In the genomic region with DNA sequence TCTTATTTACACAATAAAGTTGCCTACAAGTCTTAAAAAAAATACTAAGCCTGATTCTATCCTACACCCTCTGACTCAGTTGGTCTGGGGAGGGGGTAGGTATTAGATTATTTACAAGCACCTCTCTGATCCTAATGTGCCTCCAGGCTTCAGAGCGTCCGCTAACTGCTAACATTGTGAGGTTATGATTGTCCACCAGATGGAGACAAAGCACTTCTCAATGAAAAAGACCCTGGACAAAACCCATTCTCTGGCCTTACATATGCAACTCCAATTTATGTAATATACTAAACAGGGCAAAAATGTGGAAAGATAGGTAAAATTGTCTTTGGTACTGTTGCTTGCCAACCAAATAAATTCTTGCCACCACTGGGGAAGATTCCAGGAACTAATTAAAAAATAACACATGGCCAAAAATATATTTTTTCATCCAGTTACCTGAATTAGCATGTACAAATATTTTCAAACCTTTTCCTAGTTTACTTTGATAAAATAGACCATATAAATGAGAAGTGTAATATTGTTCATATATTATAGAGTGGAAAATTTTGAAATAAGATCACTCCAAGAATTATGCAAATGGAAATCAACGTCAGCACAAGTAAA, we compare ENCODE assay signal across 8 cellular contexts.
DNase-seq lines count a peak whose midpoint lies in the region; ATAC-seq, FAIRE-seq and TF ChIP-seq lines count a peak whose summit lies in the region.

No MANE protein-coding gene starts in this region.

- peak; percentile 26 for DNase-seq in D721Med (ENCODE audit: insufficient read length, low spot score)
- peak; percentile 21 for DNase-seq in GM19238 (ENCODE audit: insufficient read length, low spot score)
- peak; percentile 70 for DNase-seq in HT1080 (ENCODE audit: low read depth)
- peak; percentile 18 for DNase-seq in NOMO-1 treated with dmso at 0.1 percent for 144 hours (lab: John Stamatoyannopoulos, UW; ENCODE audit: unreplicated experiment)
- peak; percentile 42 for DNase-seq in amniotic stem cell (lab: John Stamatoyannopoulos, UW)
- DNase-seq in left ventricle myocardium superior = no peak
- DNase-seq in sciatic nerve (ENCODE audit: low spot score) = no peak
- DNase-seq in omental fat pad (ENCODE audit: low spot score) = no peak

- TF ChIP-seq CTCF in D721Med (IDR thresholded peaks at IDR 0.05; ENCODE audit: insufficient read depth, missing control alignments) (peak; percentile 78), omental fat pad (IDR thresholded peaks at IDR 0.05) (no peak)

- peak; percentile 64 for ATAC-seq in left ventricle myocardium superior
- ATAC-seq in sciatic nerve = peak; percentile 76
- no peak for ATAC-seq in omental fat pad (ENCODE audit: low FRiP score)

- peak; percentile 6 for FAIRE-seq in D721Med (lab: Jason Lieb, UNC)

- intact Hi-C loops in left ventricle myocardium superior (cut with micrococcal nuclease) = loop anchor here (10.0 kb wide), 2 partner anchors 991 to 1071 kb away; no protein-coding TSS in a partner anchor
- intact Hi-C loops in sciatic nerve (cut with DNase I) = no loop called here

Comparison
In these comparisons a context has a peak if more than half of its experiments do, and no peak if none do; other contexts are left out.
1. DNase-seq: peak in D721Med (single experiment), GM19238 (single experiment), HT1080 (single experiment), NOMO-1 treated with dmso at 0.1 percent for 144 hours (single experiment) and amniotic stem cell (single experiment); none in left ventricle myocardium superior (single experiment), sciatic nerve (single experiment) and omental fat pad (single experiment).